In the genomic region with DNA sequence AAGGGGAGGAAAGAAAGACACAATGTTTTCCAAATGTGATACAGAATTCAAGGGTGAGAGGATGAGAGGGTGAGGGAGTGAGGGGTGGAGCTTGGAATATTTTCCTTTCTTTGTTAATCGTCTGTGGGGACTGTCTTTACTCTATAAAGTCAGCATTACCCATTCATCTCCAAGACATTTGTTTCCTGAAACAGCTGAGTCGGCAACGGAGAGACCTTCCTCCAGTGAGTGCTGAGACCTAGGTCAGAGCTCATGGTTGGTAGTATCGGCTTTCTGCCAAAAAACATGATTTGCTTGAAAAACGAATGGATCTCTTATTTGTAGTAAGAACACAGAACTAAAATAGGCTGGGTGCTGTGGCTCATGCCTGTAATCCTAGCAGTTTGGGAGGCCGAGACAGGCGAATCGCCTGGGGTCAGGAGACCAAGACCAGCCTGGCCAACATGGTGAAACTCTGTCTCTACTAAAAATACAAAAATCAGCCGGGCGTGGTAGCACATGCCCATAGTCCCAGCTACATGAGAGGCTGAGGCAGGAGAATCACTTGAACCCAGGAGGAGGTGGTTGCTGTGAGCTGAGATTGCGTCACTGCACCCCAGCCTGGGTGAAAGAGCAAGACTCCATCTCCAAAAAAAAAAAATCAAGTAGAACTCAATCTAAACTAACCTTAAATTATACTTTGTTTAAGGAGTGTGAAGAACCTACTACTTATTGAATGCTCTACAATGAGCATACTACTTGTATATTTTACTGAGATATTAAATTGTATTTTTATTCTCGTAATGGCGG, we compare ENCODE assay signal across 2 cellular contexts.
A peak's percentile ranks its signal among the peaks of the same experiment; 100 is the strongest.
TF ChIP-seq lines count a peak whose summit lies in the region.

No MANE protein-coding gene starts in this region.

TF ChIP-seq in IMR-90, 13 proteins besides CTCF, POLR2A, EP300 and RAD21:
- TF ChIP-seq MAZ (IDR thresholded peaks at IDR 0.05; ENCODE audit: borderline replicate concordance, low read depth, low read length): no peak
- TF ChIP-seq CEBPB (IDR thresholded peaks at IDR 0.05; ENCODE audit: low read depth, low read length): peak; percentile 16; the same call in 1 of the 2 replicates
- peak; percentile 97 for TF ChIP-seq MAFK (IDR thresholded peaks at IDR 0.05; ENCODE audit: low read depth, low read length)
TF ChIP-seq in IMR-90: peak in this region for 2.

TF ChIP-seq in K562, 482 proteins besides CTCF, POLR2A, EP300 and RAD21:
- TF ChIP-seq MAFG (tag; conservative IDR thresholded peaks at IDR 0.05) (peak; percentile 42; the same call in 1 of the 2 replicates), CEBPB (tag; IDR thresholded peaks at IDR 0.05) (peak; percentile 55), ZNF76 (CRISPR knock-in tag; IDR thresholded peaks at IDR 0.05; ENCODE audit: borderline replicate concordance) (no peak), ZFP36 (IDR thresholded peaks at IDR 0.05; ENCODE audit: low read depth, low read length, partially characterized antibody) (no peak), CEBPG (CRISPR knock-in tag; IDR thresholded peaks at IDR 0.05) (no peak), CEBPG (tag; conservative IDR thresholded peaks at IDR 0.05 in 1 of 2, IDR thresholded peaks at IDR 0.05 in 1 of 2) (peak; percentile 39 to 64; a peak in 2 of 4 replicates), C11orf30 (IDR thresholded peaks at IDR 0.05; ENCODE audit: low read depth) (peak; percentile 43; the same call in 1 of the 2 replicates), ZNF316 (IDR thresholded peaks at IDR 0.05) (peak; percentile 59)
